Comparison of ENCODE assay signal across 17 cellular contexts in the genomic region with DNA sequence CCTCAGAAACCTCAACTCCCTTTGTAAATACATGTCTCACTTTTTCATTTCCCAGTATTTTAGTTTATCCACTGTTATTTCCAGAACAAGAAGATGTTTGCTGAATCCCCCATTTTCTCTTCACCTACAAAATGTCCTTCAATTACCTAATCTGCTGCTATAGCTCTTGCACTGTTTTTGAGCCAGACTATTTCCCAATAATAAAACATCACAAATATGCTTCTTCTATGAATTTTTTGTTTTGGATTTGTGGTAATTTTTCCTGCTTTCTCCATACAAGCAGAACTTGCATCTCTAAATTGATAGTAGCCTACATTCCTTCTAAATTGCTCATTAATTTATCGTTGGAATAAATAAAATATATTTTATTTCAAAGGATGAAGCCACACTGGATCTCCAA.
DNase-seq lines count a peak whose midpoint lies in the region; ATAC-seq lines count a peak whose summit lies in the region.
"Had no signal": no experiment of that assay in that cellular context is flagged by ENCODE, and none has a peak within 500 bp of the region (broad histone marks: within the 10 kb centered on the region; RNA-seq: fewer than 3 reads in every experiment).

No MANE protein-coding gene starts in this region.

- ATAC-seq in HG03521 (IDR thresholded peaks at IDR 0.05; ENCODE audit: unreplicated experiment) = no peak
- ATAC-seq: HCT116 had no signal

- H3K27me3 ChIP-seq in adipocyte (replicated peaks; ENCODE audit: control insufficient read depth, insufficient read depth, low read length) = no peaks in the 10 kb centered on the region
- H3K27me3 ChIP-seq: BLaER1 had no signal

- no peak overlapping the region for H3K9ac ChIP-seq in adipocyte (ENCODE audit: low read length)
- H3K9ac ChIP-seq: BLaER1 had no signal

- peak; percentile 8 for DNase-seq in GM03348 (ENCODE audit: low spot score)
- peak; percentile 42 for DNase-seq in adipocyte (ENCODE audit: low read depth)
- DNase-seq in fibroblast of peridontal ligament (ENCODE audit: extremely low read depth) = peak; percentile 27
- peak; percentile 51 for DNase-seq in iris pigment epithelial cell (ENCODE audit: low read depth)
- no peak for DNase-seq in Ammon's horn (ENCODE audit: low spot score)
- no peak for DNase-seq in ureter (ENCODE audit: low spot score)
- DNase-seq: ACHN; AML-193; CD4-positive, alpha-beta memory T cell; DMS153; DMS79; GDM1; GOT3; H7 had no signal

- H3K9me3 ChIP-seq in adipocyte (ENCODE audit: control insufficient read depth, low read length) = no peaks in the 10 kb centered on the region
- H3K9me3 ChIP-seq: BLaER1 had no signal

- H3K4me1 ChIP-seq in adipocyte (ENCODE audit: control insufficient read depth, insufficient read depth, low read length) = peaks cover 8% of the 10 kb centered on the region
- H3K4me1 ChIP-seq: BLaER1 had no signal

- H3K36me3 ChIP-seq in adipocyte (ENCODE audit: control insufficient read depth, insufficient read depth, low read length, severe bottlenecking) = no peaks in the 10 kb centered on the region
- H3K36me3 ChIP-seq: BLaER1 had no signal

- H3K4me3 ChIP-seq in adipocyte (ENCODE audit: low read length) = no peak overlapping the region
- H3K4me3 ChIP-seq: BLaER1 had no signal

Comparison
In these comparisons a context has a peak if more than half of its experiments do, and no peak if none do; other contexts are left out.
1. DNase-seq: peak in GM03348 (single experiment), adipocyte (single experiment), fibroblast of peridontal ligament (single experiment) and iris pigment epithelial cell (single experiment); none in Ammon's horn (single experiment) and ureter (single experiment).